In genomic region chr20:29325304-29325640, GRCh38 we compare ENCODE assay signal across 22 cellular contexts.
"Had no signal": no experiment of that assay in that cellular context is flagged by ENCODE, and none has a peak within 500 bp of the region (broad histone marks: within the 10 kb centered on the region; RNA-seq: fewer than 3 reads in every experiment).

No MANE protein-coding gene starts in this region.

- ATAC-seq: activated naive CD4-positive, alpha-beta T cell treated with anti-CD3 and anti-CD28 coated beads, Interleukin-2, amount 50 U/mL, for 72 hours; activated T-cell treated with anti-CD3 and anti-CD28 coated beads, Interleukin-2, amount 50 U/mL, for 72 hours; left lung; natural killer cell; sciatic nerve; stimulated activated memory B cell treated with anti-CD40 and anti-IgM and Interleukin-4, amounts not matched to agents 10 μg/mL and 1 μg/mL and 100 μg/mL, for 72 hours had no signal

- H3K4me3 Mint-ChIP-seq: activated T-cell treated with anti-CD3 and anti-CD28 coated beads, Interleukin-2, amount 50 U/mL, for 72 hours; mesothelial cell of epicardium; natural killer cell; stimulated activated memory B cell treated with anti-CD40 and anti-IgM and Interleukin-4, amounts not matched to agents 10 μg/mL and 1 μg/mL and 100 μg/mL, for 72 hours; type B pancreatic cell had no signal

- FAIRE-seq: small intestine, TTC549 had no signal

- H3K27ac Mint-ChIP-seq: activated naive CD4-positive, alpha-beta T cell treated with anti-CD3 and anti-CD28 coated beads, Interleukin-2, amount 50 U/mL, for 72 hours; activated T-cell treated with anti-CD3 and anti-CD28 coated beads, Interleukin-2, amount 50 U/mL, for 72 hours; mesothelial cell of epicardium; natural killer cell; stimulated activated memory B cell treated with anti-CD40 and anti-IgM and Interleukin-4, amounts not matched to agents 10 μg/mL and 1 μg/mL and 100 μg/mL, for 72 hours; type B pancreatic cell had no signal

- H3K27me3 ChIP-seq: testis had no signal

- H3K4me3 ChIP-seq: left lung, lung, SK-N-MC, testis had no signal

- H3K27ac ChIP-seq: epithelial cell of prostate, left lung, SK-N-MC, testis had no signal

- DNase-seq: activated CD4-positive, alpha-beta T cell treated with anti-CD3 and anti-CD28 coated beads for 1 hour; activated CD4-positive, alpha-beta T cell treated with anti-CD3 and anti-CD28 coated beads, Interleukin-2, amount 50 U/mL, for 4 hours; activated CD8-positive, alpha-beta memory T cell treated with anti-CD3 and anti-CD28 coated beads, Interleukin-2, amount 50 U/mL, for 48 hours; activated gamma-delta T cell; activated T-cell treated with anti-CD3 and anti-CD28 coated beads, Interleukin-2, amount 50 U/mL, for 72 hours; amygdala; cortex of kidney; foreskin fibroblast; natural killer cell; small intestine; stimulated activated CD4-positive, alpha-beta T cell treated with anti-CD3 and anti-CD28 coated beads, Interleukin-2, amount 100 ng/mL, for 24 hours; testis had no signal

- H3K4me1 ChIP-seq: left lung, testis had no signal

- H3K27me3 Mint-ChIP-seq: type B pancreatic cell had no signal

- H3K36me3 Mint-ChIP-seq: natural killer cell; stimulated activated memory B cell treated with anti-CD40 and anti-IgM and Interleukin-4, amounts not matched to agents 10 μg/mL and 1 μg/mL and 100 μg/mL, for 72 hours; type B pancreatic cell had no signal

- H3K4me1 Mint-ChIP-seq: mesothelial cell of epicardium had no signal

- H3K36me3 ChIP-seq: left lung had no signal
